In the genomic region with DNA sequence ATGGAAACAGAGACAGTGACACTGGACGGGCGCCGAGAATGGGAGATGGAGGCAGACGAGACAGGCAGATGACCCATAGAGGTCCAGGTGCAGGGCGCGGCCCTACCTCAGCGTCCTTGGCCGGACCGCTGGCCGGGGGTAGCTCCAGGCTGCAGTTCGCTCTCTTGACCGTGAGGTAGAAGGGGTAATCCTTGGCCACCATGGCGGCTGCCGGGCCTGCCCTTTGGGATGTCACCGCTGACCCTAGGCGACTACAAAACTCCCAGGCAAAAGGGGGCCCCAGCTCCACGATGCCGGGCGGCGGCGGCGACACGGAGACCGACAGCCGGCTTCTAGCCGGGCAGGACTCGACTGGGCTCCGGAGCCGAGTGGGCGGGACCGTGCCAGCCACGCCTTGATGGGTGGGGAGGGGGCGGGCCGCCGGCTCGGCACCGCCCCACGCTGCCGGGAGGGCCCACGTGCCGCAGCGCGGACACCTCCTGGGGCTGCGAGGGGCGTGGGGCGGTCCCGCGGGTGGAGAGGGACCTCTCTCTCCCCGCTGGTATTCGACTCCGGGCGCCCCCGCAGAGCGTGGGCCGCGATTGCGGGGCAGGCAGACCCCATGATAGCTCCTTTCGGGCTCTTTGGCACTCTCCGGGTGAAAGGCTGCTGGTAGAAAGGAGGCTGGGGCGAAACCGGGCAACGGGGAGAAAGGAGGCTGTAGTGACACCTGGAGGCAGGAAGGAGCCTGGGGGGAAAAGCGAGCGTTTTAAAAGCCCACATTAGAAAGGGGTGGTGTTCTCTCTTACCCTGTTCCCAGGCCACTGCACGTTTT, we compare ENCODE assay signal across 8 cellular contexts. TPM values are rescaled to one million over a fixed set of nuclear protein-coding genes. Genes with fewer than 3 reads are reported as not detected.
DNase-seq lines count a peak whose midpoint lies in the region; ATAC-seq and TF ChIP-seq lines count a peak whose summit lies in the region.

A gene with protein sequence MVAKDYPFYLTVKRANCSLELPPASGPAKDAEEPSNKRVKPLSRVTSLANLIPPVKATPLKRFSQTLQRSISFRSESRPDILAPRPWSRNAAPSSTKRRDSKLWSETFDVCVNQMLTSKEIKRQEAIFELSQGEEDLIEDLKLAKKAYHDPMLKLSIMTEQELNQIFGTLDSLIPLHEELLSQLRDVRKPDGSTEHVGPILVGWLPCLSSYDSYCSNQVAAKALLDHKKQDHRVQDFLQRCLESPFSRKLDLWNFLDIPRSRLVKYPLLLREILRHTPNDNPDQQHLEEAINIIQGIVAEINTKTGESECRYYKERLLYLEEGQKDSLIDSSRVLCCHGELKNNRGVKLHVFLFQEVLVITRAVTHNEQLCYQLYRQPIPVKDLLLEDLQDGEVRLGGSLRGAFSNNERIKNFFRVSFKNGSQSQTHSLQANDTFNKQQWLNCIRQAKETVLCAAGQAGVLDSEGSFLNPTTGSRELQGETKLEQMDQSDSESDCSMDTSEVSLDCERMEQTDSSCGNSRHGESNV (minus strand): TSS at position 353 of the 814 bp plus-strand sequence. CDS start 151 bp downstream, at position 202.

- peaks cover 5% of the 10 kb centered on the region for H3K36me3 Mint-ChIP-seq in activated naive CD4-positive, alpha-beta T cell treated with anti-CD3 and anti-CD28 coated beads, Interleukin-2, amount 50 U/mL, for 24 hours

- DNase-seq in KG1 (lab: John Stamatoyannopoulos, UW), result peak; percentile 62
- DNase-seq in SK-N-DZ (ENCODE audit: low spot score), result peak; percentile 76
- peak; percentile 73 for DNase-seq in glomerular visceral epithelial cell (ENCODE audit: extremely low spot score)
- DNase-seq in osteoblast (ENCODE audit: insufficient read length, low spot score, missing footprints), result peak; percentile 95
- no peak for DNase-seq in thoracic aorta (ENCODE audit: low spot score)

- peaks cover 27% of the 10 kb centered on the region for H3K4me1 Mint-ChIP-seq in activated naive CD4-positive, alpha-beta T cell treated with anti-CD3 and anti-CD28 coated beads, Interleukin-2, amount 50 U/mL, for 24 hours

- H3K9me3 ChIP-seq in ES-I3 (ENCODE audit: control insufficient read depth, insufficient read depth, low read length) (no peaks in the 10 kb centered on the region), osteoblast (ENCODE audit: low read depth, low read length) (no peaks in the 10 kb centered on the region), thoracic aorta (no peaks in the 10 kb centered on the region)

- H3K9ac ChIP-seq in ES-I3 (ENCODE audit: low read depth, low read length), result peak within 1 kb of the TSS; percentile 81

- H3K4me3 ChIP-seq in osteoblast (ENCODE audit: insufficient read depth, low read length) (peak within 1 kb of the TSS; percentile 86), thoracic aorta (peak within 1 kb of the TSS; percentile 72)

- H3K4me3 Mint-ChIP-seq in activated naive CD4-positive, alpha-beta T cell treated with anti-CD3 and anti-CD28 coated beads, Interleukin-2, amount 50 U/mL, for 24 hours, result peak within 1 kb of the TSS; percentile 98

- TF ChIP-seq CTCF in osteoblast (IDR thresholded peaks at IDR 0.05; ENCODE audit: extremely low read depth, low read depth, low read length) (peak; percentile 28), thoracic aorta (IDR thresholded peaks at IDR 0.05) (no peak)

- H3K27ac ChIP-seq in osteoblast (ENCODE audit: low read depth, low read length) (peak within 1 kb of the TSS; percentile 32), thoracic aorta (no peak within 1 kb of the TSS)

- H3K79me2 ChIP-seq in osteoblast (ENCODE audit: insufficient read depth, low read length), result peaks cover 16% of the 10 kb centered on the region

- H3K27me3 ChIP-seq in osteoblast (ENCODE audit: insufficient read depth, low read length) (no peaks in the 10 kb centered on the region), thoracic aorta (replicated peaks; ENCODE audit: insufficient read depth) (no peaks in the 10 kb centered on the region)

- H3K27ac Mint-ChIP-seq in activated naive CD4-positive, alpha-beta T cell treated with anti-CD3 and anti-CD28 coated beads, Interleukin-2, amount 50 U/mL, for 24 hours, result peak within 1 kb of the TSS; percentile 95

- ATAC-seq in GM21717 (IDR thresholded peaks at IDR 0.05; ENCODE audit: unreplicated experiment), result peak; percentile 75
- ATAC-seq in thoracic aorta (ENCODE audit: insufficient number of reproducible peaks, low FRiP score, low read depth), result peak; percentile 87

- no peaks in the 10 kb centered on the region for H3K9me3 Mint-ChIP-seq in activated naive CD4-positive, alpha-beta T cell treated with anti-CD3 and anti-CD28 coated beads, Interleukin-2, amount 50 U/mL, for 24 hours

- peaks cover 3% of the 10 kb centered on the region for H4K20me1 ChIP-seq in osteoblast (ENCODE audit: insufficient read depth, low read length)

- H3K4me2 ChIP-seq in osteoblast (ENCODE audit: insufficient read depth, low read length), result peak within 1 kb of the TSS; percentile 95

- H2AFZ ChIP-seq in osteoblast (ENCODE audit: low read length), result peak within 1 kb of the TSS; percentile 93

- no peaks in the 10 kb centered on the region for H3K36me3 ChIP-seq in ES-I3 (ENCODE audit: insufficient read depth, low read length)
- no peaks in the 10 kb centered on the region for H3K36me3 ChIP-seq in osteoblast (ENCODE audit: insufficient read depth, low read length)
- H3K36me3 ChIP-seq in thoracic aorta, result no peaks in the 10 kb centered on the region

- H3K27me3 Mint-ChIP-seq in activated naive CD4-positive, alpha-beta T cell treated with anti-CD3 and anti-CD28 coated beads, Interleukin-2, amount 50 U/mL, for 24 hours, result no peaks in the 10 kb centered on the region

- peaks cover 8% of the 10 kb centered on the region for H3K4me1 ChIP-seq in ES-I3 (ENCODE audit: insufficient read depth, low read length)
- peaks cover 22% of the 10 kb centered on the region for H3K4me1 ChIP-seq in osteoblast (ENCODE audit: insufficient read depth, low read length)
- peaks cover 2 to 18% of the 10 kb centered on the region in 2 donors for H3K4me1 ChIP-seq in thoracic aorta (ENCODE audit: control insufficient read depth in 1 of 2, low read depth in 2 of 2)

RNA-seq across cellular contexts. Expression of the gene that starts here (rescaled TPM):
- 2.7 and 5.7 TPM in 2 replicates for polyA plus RNA-seq in SK-N-DZ (2014; cell fraction: cytosol; rRNA removed)
- polyA plus RNA-seq in SK-N-DZ (2014; cell fraction: nucleus; rRNA removed), result 3.4 and 4.6 TPM in 2 replicates
- total RNA-seq in osteoblast (21.7 and 22.7 TPM in 2 replicates), thoracic aorta (10 to 100 TPM; 13.9 to 21.9 TPM)
